Comparison of ENCODE assay signal across 13 cellular contexts in the genomic region with DNA sequence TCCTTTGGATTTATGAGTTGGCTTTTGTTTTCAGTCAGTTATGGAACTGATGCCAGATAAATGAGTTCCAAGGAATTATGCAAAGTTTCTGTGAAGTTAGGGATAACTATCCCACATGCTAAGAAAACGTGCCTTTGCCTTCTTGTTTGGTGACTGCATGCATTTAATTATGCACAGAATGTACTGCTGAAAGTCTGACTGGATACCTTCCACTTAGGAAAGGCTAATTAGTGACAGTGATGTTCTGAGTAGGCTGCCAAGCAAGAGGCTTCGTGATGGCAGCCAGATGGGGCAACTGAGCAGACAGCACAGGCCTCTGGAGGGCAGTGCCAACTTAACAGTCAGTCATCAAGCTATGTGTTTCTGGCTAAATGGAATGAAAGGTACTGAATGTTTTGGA.
DNase-seq lines count a peak whose midpoint lies in the region; ATAC-seq and TF ChIP-seq lines count a peak whose summit lies in the region.
"Had no signal": no experiment of that assay in that cellular context is flagged by ENCODE, and none has a peak within 500 bp of the region (broad histone marks: within the 10 kb centered on the region; RNA-seq: fewer than 3 reads in every experiment).

No MANE protein-coding gene starts in this region.

- H3K36me3 ChIP-seq in adipocyte (ENCODE audit: control insufficient read depth, insufficient read depth, low read length, severe bottlenecking): no peaks in the 10 kb centered on the region
- no peaks in the 10 kb centered on the region for H3K36me3 ChIP-seq in thyroid gland

- H3K9me3 Mint-ChIP-seq in HFFc6 (no peaks in the 10 kb centered on the region), mesothelial cell of epicardium (peaks cover 10% of the 10 kb centered on the region)
- H3K9me3 Mint-ChIP-seq: activated T-cell treated with anti-CD3 and anti-CD28 coated beads, Interleukin-2, amount 50 U/mL, for 4 hours; T-helper 1 cell treated with Interleukin-12 subunit alpha and Interleukin-12 subunit beta and Interleukin-4 antibody, amounts not matched to agents 30 μg/mL and 1 μg/mL, for 36 hours had no signal

- H3K4me1 ChIP-seq in adipocyte (ENCODE audit: control insufficient read depth, insufficient read depth, low read length) (peaks cover 34% of the 10 kb centered on the region), thyroid gland (no peaks in the 10 kb centered on the region)

- no peak for TF ChIP-seq POLR2A in thyroid gland (IDR thresholded peaks at IDR 0.05)

- H3K4me3 Mint-ChIP-seq in HFFc6: no peak overlapping the region
- H3K4me3 Mint-ChIP-seq in mesothelial cell of epicardium: no peak overlapping the region
- H3K4me3 Mint-ChIP-seq: activated T-cell treated with anti-CD3 and anti-CD28 coated beads, Interleukin-2, amount 50 U/mL, for 4 hours; neural crest cell; T-helper 1 cell treated with Interleukin-12 subunit alpha and Interleukin-12 subunit beta and Interleukin-4 antibody, amounts not matched to agents 30 μg/mL and 1 μg/mL, for 36 hours had no signal

- intact Hi-C loops in thyroid gland (cut with DNase I): no loop called here

- no peak overlapping the region for H3K4me3 ChIP-seq in AG09309 (ENCODE audit: control insufficient read depth, low read depth, low read length)
- H3K4me3 ChIP-seq in adipocyte (ENCODE audit: low read length): no peak overlapping the region
- no peak overlapping the region for H3K4me3 ChIP-seq in thyroid gland (replicated peaks in 1 of 3)

- DNase-seq in AG09309 (ENCODE audit: low read depth): peak; percentile 94
- DNase-seq in HFFc6: peak; percentile 81
- DNase-seq in adipocyte (ENCODE audit: low read depth): peak; percentile 70
- peak; percentile 26 for DNase-seq in iPS-NIHi7 (ENCODE audit: extremely low spot score)
- no peak for DNase-seq in mesothelial cell of epicardium (ENCODE audit: low spot score in 2 of 2, unreplicated experiment in 2 of 2)
- no peak for DNase-seq in thyroid gland
- DNase-seq in SKM-1 (lab: John Stamatoyannopoulos, UW; ENCODE audit: unreplicated experiment): no peak
- DNase-seq: activated T-cell treated with anti-CD3 and anti-CD28 coated beads, Interleukin-2, amount 50 U/mL, for 4 hours; cerebellar nuclear complex; NCI-H345 had no signal

- H3K4me1 Mint-ChIP-seq in HFFc6 (ENCODE audit: low read depth): peaks cover 46% of the 10 kb centered on the region
- H3K4me1 Mint-ChIP-seq in mesothelial cell of epicardium: peaks cover 4% of the 10 kb centered on the region
- H3K4me1 Mint-ChIP-seq: neural crest cell had no signal

- no peak for ATAC-seq in GM19452 (IDR thresholded peaks at IDR 0.05; ENCODE audit: unreplicated experiment)
- ATAC-seq: activated T-cell treated with anti-CD3 and anti-CD28 coated beads, Interleukin-2, amount 50 U/mL, for 4 hours had no signal

- H3K27ac ChIP-seq in thyroid gland: no peak overlapping the region

- H3K27me3 Mint-ChIP-seq in HFFc6 (ENCODE audit: insufficient read depth): no peaks in the 10 kb centered on the region
- no peaks in the 10 kb centered on the region for H3K27me3 Mint-ChIP-seq in mesothelial cell of epicardium (ENCODE audit: low read depth)

- TF ChIP-seq CTCF in AG09309 (IDR thresholded peaks at IDR 0.05; ENCODE audit: control insufficient read depth, insufficient read depth, low read depth, low read length, missing control alignments) (peak; percentile 61), HFFc6 (IDR thresholded peaks at IDR 0.05) (peak; percentile 73), mesothelial cell of epicardium (IDR thresholded peaks at IDR 0.05; ENCODE audit: unreplicated experiment) (no peak), thyroid gland (IDR thresholded peaks at IDR 0.05) (no peak)

- H3K36me3 Mint-ChIP-seq in HFFc6 (ENCODE audit: low read depth): peaks cover 4% of the 10 kb centered on the region; the same call in 1 of the 2 replicates
- no peaks in the 10 kb centered on the region for H3K36me3 Mint-ChIP-seq in mesothelial cell of epicardium

- H3K27ac Mint-ChIP-seq in HFFc6 (peak overlapping the region; percentile 38), mesothelial cell of epicardium (no peak overlapping the region)
- H3K27ac Mint-ChIP-seq: T-helper 1 cell treated with Interleukin-12 subunit alpha and Interleukin-12 subunit beta and Interleukin-4 antibody, amounts not matched to agents 30 μg/mL and 1 μg/mL, for 36 hours had no signal

- H3K9me3 ChIP-seq in adipocyte (ENCODE audit: control insufficient read depth, low read length): peaks cover 15% of the 10 kb centered on the region
- no peaks in the 10 kb centered on the region for H3K9me3 ChIP-seq in thyroid gland

- 35 to 38% methylated on average over 2 of the region's 2 CpGs for WGBS in thyroid gland, 2 donors

- H3K9ac ChIP-seq in adipocyte (ENCODE audit: low read length): peak overlapping the region; percentile 62

- H3K27me3 ChIP-seq in adipocyte (replicated peaks; ENCODE audit: control insufficient read depth, insufficient read depth, low read length) (no peaks in the 10 kb centered on the region), thyroid gland (no peaks in the 10 kb centered on the region)

Comparison
In these comparisons a context has a peak if more than half of its experiments do, and no peak if none do; other contexts are left out.
1. DNase-seq: peak in AG09309 (single experiment), HFFc6 (single experiment), adipocyte (single experiment) and iPS-NIHi7 (single experiment); none in mesothelial cell of epicardium (0 of 2), thyroid gland (0 of 2) and SKM-1 (single experiment).
2. CTCF ChIP-seq: peak in AG09309 (single experiment) and HFFc6 (single experiment); none in mesothelial cell of epicardium (single experiment) and thyroid gland (0 of 6).